ENCODE assay signal across 9 cellular contexts in the genomic region with DNA sequence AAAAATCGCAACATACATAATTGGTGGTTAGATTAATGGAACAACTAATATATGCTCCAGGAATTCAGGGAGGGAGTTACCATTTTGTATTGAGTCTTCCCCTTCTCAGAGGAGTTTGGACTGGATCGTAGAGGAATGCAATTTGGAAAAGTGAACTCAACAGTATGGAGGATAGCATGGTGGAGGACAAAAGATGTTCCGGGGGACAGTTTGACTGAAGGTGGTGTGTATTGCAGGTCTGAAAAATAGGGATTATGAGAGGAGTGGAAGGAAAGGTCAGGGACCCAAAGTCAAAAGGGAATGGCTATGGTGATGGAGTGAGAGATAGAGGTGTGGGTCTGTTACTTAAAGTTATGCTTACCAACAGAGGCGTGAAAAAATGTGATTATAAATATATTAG. TPM values are rescaled to one million over a fixed set of nuclear protein-coding genes. Genes with fewer than 3 reads are reported as not detected.
A peak's percentile ranks its signal among the peaks of the same experiment; 100 is the strongest.
DNase-seq lines count a peak whose midpoint lies in the region; ATAC-seq, FAIRE-seq and TF ChIP-seq lines count a peak whose summit lies in the region.
"Had no signal": no experiment of that assay in that cellular context is flagged by ENCODE, and none has a peak within 500 bp of the region (broad histone marks: within the 10 kb centered on the region; RNA-seq: fewer than 3 reads in every experiment).

No MANE protein-coding gene starts in this region.

- H3K36me3 ChIP-seq in Caco-2 (ENCODE audit: control insufficient read depth, insufficient read depth, low read length) (0 out of 2 replicates have a peak, but pooled peaks cover 1% of the 10 kb centered on the region), PC-9 (ENCODE audit: low read depth) (peaks cover 17% of the 10 kb centered on the region), pancreas (peaks cover 0 to 8% (median 5%) of the 10 kb centered on the region in 3 donors)

- no peaks in the 10 kb centered on the region for H3K9me2 ChIP-seq in PC-9 (ENCODE audit: insufficient read depth)

- TF ChIP-seq CTCF in Caco-2 (IDR thresholded peaks at IDR 0.05; ENCODE audit: insufficient read depth in 1 of 2, low read depth in 1 of 2, low read length in 1 of 2, severe bottlenecking in 1 of 2, unreplicated experiment in 1 of 2): no peak
- TF ChIP-seq CTCF in PC-9 (conservative IDR thresholded peaks at IDR 0.05): no peak
- TF ChIP-seq CTCF in pancreas (IDR thresholded peaks at IDR 0.05): no peak

- H3K4me3 Mint-ChIP-seq in Caco-2 (ENCODE audit: unreplicated experiment): peak overlapping the region; percentile 70

- peak overlapping the region; percentile 99 for H3K4me3 ChIP-seq in Caco-2 (ENCODE audit: low read depth, low read length)
- H3K4me3 ChIP-seq in PC-9: peak overlapping the region; percentile 64
- H3K4me3 ChIP-seq in pancreas: peak overlapping the region in 3 of 4 donors; percentile 70 to 92 (median 72)

- WGBS in pancreas, 2 donors: 51 to 54% methylated on average over 4 of the region's 4 CpGs

- ATAC-seq in pancreas: no peak
- ATAC-seq in HG03045 (IDR thresholded peaks at IDR 0.05; ENCODE audit: unreplicated experiment): no peak
- ATAC-seq in GM18909 (IDR thresholded peaks at IDR 0.05; ENCODE audit: poor library complexity, unreplicated experiment): no peak

- CTCF ChIA-PET in Caco-2 (lab: Charles Lee) (interaction anchor here (0.5 to 2.2 kb wide), 3 partner anchors 15 to 73 kb away, joined by 3 to 31 read pairs (median 6); partner anchors contain the start of genes BRIX1 and RAD1), PC-9 (lab: Charles Lee) (interaction anchor here (0.6 to 1.0 kb wide), 2 partner anchors 25 to 445 kb away, joined by 4 to 5 read pairs; no protein-coding TSS in a partner anchor)

- no peak for DNase-seq in Caco-2
- no peak for DNase-seq in PC-9
- no peak for DNase-seq in epithelial cell of prostate (ENCODE audit: low read depth, low spot score)
- no peak for DNase-seq in pancreas
- DNase-seq in NK-92 treated with Interleukin-12 subunit alpha and Interleukin-12 subunit beta, amount 100 ng/mL, for 24 hours (lab: John Stamatoyannopoulos, UW): no peak
- DNase-seq in NCI-H146 (lab: John Stamatoyannopoulos, UW): no peak
- DNase-seq: NCI-H2171 had no signal

- peak overlapping the region; percentile 23 for H3K27ac Mint-ChIP-seq in Caco-2 (ENCODE audit: unreplicated experiment)

- H3K4me1 ChIP-seq in Caco-2: peaks cover 17% of the 10 kb centered on the region; the same call in 1 of the 2 replicates
- H3K4me1 ChIP-seq in PC-9 (replicated peaks; ENCODE audit: insufficient read depth): peaks cover 20% of the 10 kb centered on the region
- peaks cover 11 to 18% (median 14%) of the 10 kb centered on the region in 3 donors for H3K4me1 ChIP-seq in pancreas

- peak overlapping the region; percentile 85 for H2AFZ ChIP-seq in PC-9

- no peaks in the 10 kb centered on the region for H3K27me3 Mint-ChIP-seq in Caco-2 (ENCODE audit: insufficient read depth, unreplicated experiment)

- H3K4me1 Mint-ChIP-seq in Caco-2 (ENCODE audit: low read depth, unreplicated experiment): peaks cover 14% of the 10 kb centered on the region

- BruUV-seq in Caco-2 (replicated peaks; lab: Mats Ljungman, UMichigan) (TSS peak; percentile 68), PC-9 (replicated peaks; lab: Mats Ljungman, UMichigan) (no TSS peak)

- H3K27me3 ChIP-seq in Caco-2 (replicated peaks; ENCODE audit: control insufficient read depth, insufficient read depth, low read length) (no peaks in the 10 kb centered on the region), PC-9 (ENCODE audit: insufficient read depth, low read depth) (no peaks in the 10 kb centered on the region), pancreas (no peaks in the 10 kb centered on the region)

- peaks cover 57% of the 10 kb centered on the region for H3K79me2 ChIP-seq in PC-9 (ENCODE audit: low read depth)

- H3K4me2 ChIP-seq in PC-9: peak overlapping the region; percentile 82

- peaks cover 47% of the 10 kb centered on the region for H3K36me3 Mint-ChIP-seq in Caco-2 (ENCODE audit: insufficient read depth, unreplicated experiment)

- H3F3A ChIP-seq in PC-9 (ENCODE audit: insufficient read depth, low read depth): peaks cover 44% of the 10 kb centered on the region

- H3K27ac ChIP-seq in PC-9 (peak overlapping the region; percentile 70), epithelial cell of prostate (peak overlapping the region; percentile 85), pancreas (peak overlapping the region in 2 of 4 donors; percentile 91 to 94)

- POLR2A ChIA-PET in Caco-2 (lab: Charles Lee): interaction anchor here (1.2 kb wide), 1 partner anchor 108 kb away, joined by 5 read pairs; no protein-coding TSS in a partner anchor
- POLR2A ChIA-PET in PC-9 (lab: Charles Lee; ENCODE audit: unreplicated experiment): interaction anchor here (0.6 kb wide), 1 partner anchor 1162 kb away, joined by 3 read pairs; no protein-coding TSS in a partner anchor

- intact Hi-C loops in Caco-2 (cut with micrococcal nuclease; ENCODE audit: unreplicated experiment) (no loop called here), PC-9 (cut with micrococcal nuclease; ENCODE audit: unreplicated experiment) (loop anchor here (2.0 to 5.0 kb wide), 2 partner anchors 14 to 1221 kb away; partner anchors contain the start of genes LMBRD2 and SKP2), pancreas (cut with DNase I) (no loop called here)

- peaks cover 3% of the 10 kb centered on the region; the same call in 1 of the 2 replicates for H4K20me1 ChIP-seq in PC-9 (ENCODE audit: insufficient read depth)

- FAIRE-seq in pancreas (lab: Jason Lieb, UNC): no peak

- no peaks in the 10 kb centered on the region for H3K9me3 Mint-ChIP-seq in Caco-2 (ENCODE audit: unreplicated experiment)

- H3K9me3 ChIP-seq in Caco-2 (no peaks in the 10 kb centered on the region), PC-9 (ENCODE audit: insufficient read depth, low read depth) (no peaks in the 10 kb centered on the region), pancreas (no peaks in the 10 kb centered on the region)

RNA-seq across cellular contexts. Expression of gene DNAJC21, which starts 1.5 kb away (rescaled TPM):
- 62.3 and 66.0 TPM in 2 replicates for total RNA-seq in Caco-2 (2022)
- 111 and 128 TPM in 2 replicates for total RNA-seq in PC-9 (2021)
- 10 to 100 TPM; 17.5 to 25.1 (median 21.8) TPM for total RNA-seq in pancreas
- polyA plus RNA-seq in pancreas: 10 to 100 TPM; 11.6 to 17.8 TPM

RNA-seq across cellular contexts. Expression of gene BRIX1, which starts 15.4 kb away (rescaled TPM):
- 56.5 and 61.1 TPM in 2 replicates for total RNA-seq in Caco-2 (2022)
- total RNA-seq in PC-9 (2021): 71.9 and 73.4 TPM in 2 replicates
- total RNA-seq in pancreas: 10 to 100 TPM in 2 of 6 donors, 1 to 10 TPM in 4; 4.3 to 11.3 (median 9.0) TPM
- polyA plus RNA-seq in pancreas: 10 to 100 TPM in 1 of 2 donors, 1 to 10 TPM in 1; 8.0 to 15.9 TPM

RNA-seq across cellular contexts. Expression of gene RAD1, which starts 15.6 kb away (rescaled TPM):
- total RNA-seq in Caco-2 (2022) (29.1 and 34.4 TPM in 2 replicates), PC-9 (2021) (43.8 and 63.0 TPM in 2 replicates), pancreas (1 to 10 TPM; 4.1 to 7.1 (median 5.8) TPM)
- 10 to 100 TPM in 1 of 2 donors, 1 to 10 TPM in 1; 3.5 to 10.1 TPM for polyA plus RNA-seq in pancreas
